1 cellular context compared by ENCODE assay signal in the genomic region with DNA sequence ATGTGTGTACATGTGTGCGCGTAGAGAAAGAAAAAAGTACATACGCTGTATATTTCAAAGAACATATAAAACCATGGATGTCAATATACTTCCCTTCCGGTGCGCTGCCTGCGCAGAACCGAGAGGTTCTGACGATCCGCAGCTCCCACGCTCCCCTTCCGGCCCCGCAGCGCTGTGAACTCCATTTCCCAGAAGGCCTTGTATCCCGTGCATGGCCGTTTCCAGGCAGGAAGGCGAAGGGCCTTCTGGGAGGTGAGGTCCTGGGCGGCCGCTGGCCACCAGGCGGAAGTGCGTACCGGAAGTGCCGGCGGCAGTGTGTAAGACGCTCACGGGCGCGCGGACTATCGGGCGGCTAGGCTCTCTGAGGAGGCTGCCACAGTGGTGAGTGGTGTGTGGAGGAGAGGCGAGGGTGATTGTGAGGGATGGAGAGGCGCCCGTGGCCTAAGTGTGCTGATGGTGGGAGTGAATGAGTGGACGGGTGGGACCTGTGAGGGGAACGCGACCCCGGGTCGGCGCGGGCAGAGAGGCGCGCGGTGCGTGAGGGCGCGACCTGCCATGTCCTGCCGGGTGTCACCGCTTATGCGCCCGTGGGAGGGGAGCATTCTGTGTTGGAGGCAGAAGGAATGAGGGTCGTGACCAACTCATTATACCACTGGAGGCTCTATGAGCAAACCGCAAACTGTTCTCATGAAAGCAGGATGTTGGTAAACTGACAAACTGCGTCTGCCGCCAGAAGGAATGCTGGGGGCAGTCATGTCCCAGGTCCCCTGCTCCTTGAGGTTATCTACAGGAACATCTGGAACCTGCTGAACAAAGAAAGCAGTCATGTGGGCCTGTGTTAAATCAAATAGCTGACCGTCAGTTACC.
TF ChIP-seq lines count a peak whose summit lies in the region.

Gene ERVK3-1, plus strand, starts transcription at position 313 of the 867 bp plus-strand sequence. CDS start 6,792 bp downstream, outside the sequence.

TF ChIP-seq in HepG2, 621 proteins besides CTCF, POLR2A, EP300 and RAD21 (continued from another document):
- TF ChIP-seq, protein P1, sequence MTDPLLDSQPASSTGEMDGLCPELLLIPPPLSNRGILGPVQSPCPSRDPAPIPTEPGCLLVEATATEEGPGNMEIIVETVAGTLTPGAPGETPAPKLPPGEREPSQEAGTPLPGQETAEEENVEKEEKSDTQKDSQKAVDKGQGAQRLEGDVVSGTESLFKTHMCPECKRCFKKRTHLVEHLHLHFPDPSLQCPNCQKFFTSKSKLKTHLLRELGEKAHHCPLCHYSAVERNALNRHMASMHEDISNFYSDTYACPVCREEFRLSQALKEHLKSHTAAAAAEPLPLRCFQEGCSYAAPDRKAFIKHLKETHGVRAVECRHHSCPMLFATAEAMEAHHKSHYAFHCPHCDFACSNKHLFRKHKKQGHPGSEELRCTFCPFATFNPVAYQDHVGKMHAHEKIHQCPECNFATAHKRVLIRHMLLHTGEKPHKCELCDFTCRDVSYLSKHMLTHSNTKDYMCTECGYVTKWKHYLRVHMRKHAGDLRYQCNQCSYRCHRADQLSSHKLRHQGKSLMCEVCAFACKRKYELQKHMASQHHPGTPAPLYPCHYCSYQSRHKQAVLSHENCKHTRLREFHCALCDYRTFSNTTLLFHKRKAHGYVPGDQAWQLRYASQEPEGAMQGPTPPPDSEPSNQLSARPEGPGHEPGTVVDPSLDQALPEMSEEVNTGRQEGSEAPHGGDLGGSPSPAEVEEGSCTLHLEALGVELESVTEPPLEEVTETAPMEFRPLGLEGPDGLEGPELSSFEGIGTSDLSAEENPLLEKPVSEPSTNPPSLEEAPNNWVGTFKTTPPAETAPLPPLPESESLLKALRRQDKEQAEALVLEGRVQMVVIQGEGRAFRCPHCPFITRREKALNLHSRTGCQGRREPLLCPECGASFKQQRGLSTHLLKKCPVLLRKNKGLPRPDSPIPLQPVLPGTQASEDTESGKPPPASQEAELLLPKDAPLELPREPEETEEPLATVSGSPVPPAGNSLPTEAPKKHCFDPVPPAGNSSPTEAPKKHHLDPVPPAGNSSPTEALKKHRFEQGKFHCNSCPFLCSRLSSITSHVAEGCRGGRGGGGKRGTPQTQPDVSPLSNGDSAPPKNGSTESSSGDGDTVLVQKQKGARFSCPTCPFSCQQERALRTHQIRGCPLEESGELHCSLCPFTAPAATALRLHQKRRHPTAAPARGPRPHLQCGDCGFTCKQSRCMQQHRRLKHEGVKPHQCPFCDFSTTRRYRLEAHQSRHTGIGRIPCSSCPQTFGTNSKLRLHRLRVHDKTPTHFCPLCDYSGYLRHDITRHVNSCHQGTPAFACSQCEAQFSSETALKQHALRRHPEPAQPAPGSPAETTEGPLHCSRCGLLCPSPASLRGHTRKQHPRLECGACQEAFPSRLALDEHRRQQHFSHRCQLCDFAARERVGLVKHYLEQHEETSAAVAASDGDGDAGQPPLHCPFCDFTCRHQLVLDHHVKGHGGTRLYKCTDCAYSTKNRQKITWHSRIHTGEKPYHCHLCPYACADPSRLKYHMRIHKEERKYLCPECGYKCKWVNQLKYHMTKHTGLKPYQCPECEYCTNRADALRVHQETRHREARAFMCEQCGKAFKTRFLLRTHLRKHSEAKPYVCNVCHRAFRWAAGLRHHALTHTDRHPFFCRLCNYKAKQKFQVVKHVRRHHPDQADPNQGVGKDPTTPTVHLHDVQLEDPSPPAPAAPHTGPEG (CRISPR knock-in tag; IDR thresholded peaks at IDR 0.05) = peak; percentile 71
- TF ChIP-seq HNF4G (IDR thresholded peaks at IDR 0.05; ENCODE audit: borderline replicate concordance, low read depth, low read length) (no peak), HNF4G (CRISPR knock-in tag; IDR thresholded peaks at IDR 0.05; ENCODE audit: borderline replicate concordance, low read depth) (0 out of 2 replicates have a peak, but pooled peaks have one; percentile 34), SP2 (CRISPR knock-in tag; IDR thresholded peaks at IDR 0.05) (peak; percentile 65), SMAD3 (CRISPR knock-in tag; IDR thresholded peaks at IDR 0.05) (0 out of 2 replicates have a peak, but pooled peaks have one; percentile 68), HOXA9 (CRISPR knock-in tag; IDR thresholded peaks at IDR 0.05; ENCODE audit: borderline replicate concordance) (no peak), ZNF441 (CRISPR knock-in tag; IDR thresholded peaks at IDR 0.05; ENCODE audit: borderline replicate concordance) (0 out of 2 replicates have a peak, but pooled peaks have one; percentile 39), ZNF713 (CRISPR knock-in tag; IDR thresholded peaks at IDR 0.05) (0 out of 2 replicates have a peak, but pooled peaks have one; percentile 29), BORCS8-MEF2B (CRISPR knock-in tag; IDR thresholded peaks at IDR 0.05) (peak; percentile 87; the same call in 1 of the 2 replicates), ZSCAN31 (CRISPR knock-in tag; IDR thresholded peaks at IDR 0.05; ENCODE audit: low read depth) (peak; percentile 92), NBN (conservative IDR thresholded peaks at IDR 0.05) (no peak), ETV6 (CRISPR knock-in tag; conservative IDR thresholded peaks at IDR 0.05) (peak; percentile 62; the same call in 1 of the 2 replicates), ZNF598 (CRISPR knock-in tag; IDR thresholded peaks at IDR 0.05; ENCODE audit: borderline replicate concordance) (peak; percentile 90; the same call in 1 of the 2 replicates), KAT7 (CRISPR knock-in tag; IDR thresholded peaks at IDR 0.05; ENCODE audit: borderline replicate concordance) (peak; percentile 81; the same call in 1 of the 2 replicates), ARID2 (CRISPR knock-in tag; IDR thresholded peaks at IDR 0.05; ENCODE audit: borderline replicate concordance) (0 out of 2 replicates have a peak, but pooled peaks have one; percentile 51), ZNF101 (CRISPR knock-in tag; IDR thresholded peaks at IDR 0.05; ENCODE audit: borderline replicate concordance, low read depth) (no peak), TBX3 (IDR thresholded peaks at IDR 0.05; ENCODE audit: borderline replicate concordance) (no peak), NR1H2 (CRISPR knock-in tag; IDR thresholded peaks at IDR 0.05; ENCODE audit: borderline replicate concordance, low read depth) (no peak), MAX (IDR thresholded peaks at IDR 0.05) (peak; percentile 85), ZBTB20 (CRISPR knock-in tag; IDR thresholded peaks at IDR 0.05; ENCODE audit: borderline replicate concordance, low read depth) (0 out of 2 replicates have a peak, but pooled peaks have one; percentile 15), ZNF674 (CRISPR knock-in tag; IDR thresholded peaks at IDR 0.05; ENCODE audit: low read depth) (no peak), SALL2 (CRISPR knock-in tag; IDR thresholded peaks at IDR 0.05) (peak; percentile 94), ZNF431 (CRISPR knock-in tag; IDR thresholded peaks at IDR 0.05; ENCODE audit: borderline replicate concordance, low read depth) (no peak), ZNF296 (CRISPR knock-in tag; conservative IDR thresholded peaks at IDR 0.05) (no peak), HNRNPLL (IDR thresholded peaks at IDR 0.05; ENCODE audit: low read depth, low read length, poor library complexity, severe bottlenecking) (peak; percentile 99), AGO2 (optimal IDR thresholded peaks at IDR 0.05; ENCODE audit: low read depth, low read length) (peak; percentile 88), ZFX (CRISPR knock-in tag; IDR thresholded peaks at IDR 0.05; ENCODE audit: low read depth) (peak; percentile 71), PRMT3 (CRISPR knock-in tag; IDR thresholded peaks at IDR 0.05; ENCODE audit: borderline replicate concordance, low read depth) (no peak), ZKSCAN5 (CRISPR knock-in tag; IDR thresholded peaks at IDR 0.05) (no peak), PCBP1 (IDR thresholded peaks at IDR 0.05; ENCODE audit: borderline replicate concordance, low read depth, low read length) (peak; percentile 90; the same call in 1 of the 2 replicates), ZNF552 (CRISPR knock-in tag; IDR thresholded peaks at IDR 0.05; ENCODE audit: borderline replicate concordance) (no peak; the same call in 1 of the 2 replicates), PATZ1 (CRISPR knock-in tag; IDR thresholded peaks at IDR 0.05) (peak; percentile 8; the same call in 1 of the 2 replicates)
- TF ChIP-seq, protein P2, sequence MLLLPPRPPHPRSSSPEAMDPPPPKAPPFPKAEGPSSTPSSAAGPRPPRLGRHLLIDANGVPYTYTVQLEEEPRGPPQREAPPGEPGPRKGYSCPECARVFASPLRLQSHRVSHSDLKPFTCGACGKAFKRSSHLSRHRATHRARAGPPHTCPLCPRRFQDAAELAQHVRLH (CRISPR knock-in tag; IDR thresholded peaks at IDR 0.05; ENCODE audit: borderline replicate concordance, low read depth) = peak; percentile 57; the same call in 1 of the 2 replicates
- TF ChIP-seq, protein P3, sequence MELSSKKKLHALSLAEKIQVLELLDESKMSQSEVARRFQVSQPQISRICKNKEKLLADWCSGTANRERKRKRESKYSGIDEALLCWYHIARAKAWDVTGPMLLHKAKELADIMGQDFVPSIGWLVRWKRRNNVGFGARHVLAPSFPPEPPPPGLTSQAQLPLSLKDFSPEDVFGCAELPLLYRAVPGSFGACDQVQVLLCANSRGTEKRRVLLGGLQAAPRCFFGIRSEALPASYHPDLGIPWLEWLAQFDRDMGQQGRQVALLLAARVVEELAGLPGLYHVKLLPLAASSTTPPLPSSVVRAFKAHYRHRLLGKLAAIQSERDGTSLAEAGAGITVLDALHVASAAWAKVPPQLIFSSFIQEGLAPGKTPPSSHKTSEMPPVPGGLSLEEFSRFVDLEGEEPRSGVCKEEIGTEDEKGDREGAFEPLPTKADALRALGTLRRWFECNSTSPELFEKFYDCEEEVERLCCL (CRISPR knock-in tag; IDR thresholded peaks at IDR 0.05; ENCODE audit: borderline replicate concordance) = no peak
